ENCODE assay signal across 24 cellular contexts in the genomic region with DNA sequence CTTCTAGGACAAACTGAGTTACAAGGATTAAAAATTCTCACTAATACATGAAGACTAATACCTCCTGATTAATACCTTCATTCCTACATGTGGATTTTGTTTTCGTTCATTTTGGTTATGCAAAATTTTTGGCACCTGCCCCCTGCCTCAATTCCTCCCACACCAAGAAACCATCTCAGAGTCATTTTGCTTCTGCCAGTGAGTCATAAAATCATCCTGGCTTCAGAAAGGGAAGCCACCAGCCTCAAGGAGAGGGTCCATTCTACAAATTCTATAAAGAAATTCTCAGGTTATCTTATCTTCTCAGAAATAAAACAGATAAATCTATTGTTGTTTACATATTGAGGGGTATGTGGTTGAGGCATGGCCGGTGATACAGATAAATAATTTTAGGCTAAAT.
DNase-seq lines count a peak whose midpoint lies in the region; ATAC-seq and TF ChIP-seq lines count a peak whose summit lies in the region.
"Had no signal": no experiment of that assay in that cellular context is flagged by ENCODE, and none has a peak within 500 bp of the region (broad histone marks: within the 10 kb centered on the region; RNA-seq: fewer than 3 reads in every experiment).

No MANE protein-coding gene starts in this region.

- peak overlapping the region; percentile 37 for H3K27ac Mint-ChIP-seq in activated CD8-positive, alpha-beta memory T cell treated with anti-CD3 and anti-CD28 coated beads, Interleukin-2, amount 10 ng/mL, durations not matched to agents 7 days and 5 days
- H3K27ac Mint-ChIP-seq in activated T-helper 1 cell treated with anti-CD3 and anti-CD28 coated beads, Interleukin-12 subunit alpha, Interleukin-12 subunit beta, Interleukin-2, Interleukin-4 antibody, amounts not matched to agents 30 ng/mL and 10 ng/mL and 1 ng/mL, durations not matched to agents 14 hours and 24 hours and 36 hours: peak overlapping the region; percentile 40
- no peak overlapping the region for H3K27ac Mint-ChIP-seq in CD4-positive, alpha-beta memory T cell
- H3K27ac Mint-ChIP-seq: CD4-positive, alpha-beta T cell; H9; HFFc6 had no signal

- H3K4me1 Mint-ChIP-seq in activated CD8-positive, alpha-beta memory T cell treated with anti-CD3 and anti-CD28 coated beads, Interleukin-2, amount 10 ng/mL, durations not matched to agents 7 days and 5 days: peaks cover 36% of the 10 kb centered on the region
- peaks cover 24% of the 10 kb centered on the region for H3K4me1 Mint-ChIP-seq in activated T-helper 1 cell treated with anti-CD3 and anti-CD28 coated beads, Interleukin-12 subunit alpha, Interleukin-12 subunit beta, Interleukin-2, Interleukin-4 antibody, amounts not matched to agents 30 ng/mL and 10 ng/mL and 1 ng/mL, durations not matched to agents 14 hours and 24 hours and 36 hours (ENCODE audit: low read depth)
- H3K4me1 Mint-ChIP-seq in CD4-positive, alpha-beta memory T cell: peaks cover 0 to 4% (median 1%) of the 10 kb centered on the region in 4 donors

- no peaks in the 10 kb centered on the region for H3K27me3 ChIP-seq in dorsolateral prefrontal cortex
- no peaks in the 10 kb centered on the region for H3K27me3 ChIP-seq in CD4-positive, alpha-beta memory T cell (ENCODE audit: insufficient read depth, low read length)
- H3K27me3 ChIP-seq: BLaER1, MG63 had no signal

- no peak for ATAC-seq in activated CD8-positive, alpha-beta memory T cell treated with anti-CD3 and anti-CD28 coated beads, Interleukin-2, amount 10 ng/mL, durations not matched to agents 7 days and 5 days
- ATAC-seq: HepG2, K562, Right ventricle myocardium inferior had no signal

- no peak overlapping the region for H3K4me3 ChIP-seq in dorsolateral prefrontal cortex
- H3K4me3 ChIP-seq in CD4-positive, alpha-beta memory T cell (ENCODE audit: low read length in 2 of 2): no peak overlapping the region
- H3K4me3 ChIP-seq: BLaER1, GM23248, K562, MG63 had no signal

- TF ChIP-seq CTCF in dorsolateral prefrontal cortex (IDR thresholded peaks at IDR 0.05 in 54 of 56, conservative IDR thresholded peaks at IDR 0.05 in 2 of 56; ENCODE audit: low read depth in 1 of 56, partially characterized antibody in 56 of 56): no peak

- no peak overlapping the region for H3K4me3 Mint-ChIP-seq in activated CD8-positive, alpha-beta memory T cell treated with anti-CD3 and anti-CD28 coated beads, Interleukin-2, amount 10 ng/mL, durations not matched to agents 7 days and 5 days
- peak overlapping the region; percentile 2 for H3K4me3 Mint-ChIP-seq in activated T-helper 1 cell treated with anti-CD3 and anti-CD28 coated beads, Interleukin-12 subunit alpha, Interleukin-12 subunit beta, Interleukin-2, Interleukin-4 antibody, amounts not matched to agents 30 ng/mL and 10 ng/mL and 1 ng/mL, durations not matched to agents 14 hours and 24 hours and 36 hours
- H3K4me3 Mint-ChIP-seq in CD4-positive, alpha-beta memory T cell: no peak overlapping the region
- H3K4me3 Mint-ChIP-seq: CD4-positive, alpha-beta T cell; H9; HFFc6 had no signal

- peaks cover 31% of the 10 kb centered on the region for H3K36me3 Mint-ChIP-seq in activated CD8-positive, alpha-beta memory T cell treated with anti-CD3 and anti-CD28 coated beads, Interleukin-2, amount 10 ng/mL, durations not matched to agents 7 days and 5 days
- H3K36me3 Mint-ChIP-seq in activated T-helper 1 cell treated with anti-CD3 and anti-CD28 coated beads, Interleukin-12 subunit alpha, Interleukin-12 subunit beta, Interleukin-2, Interleukin-4 antibody, amounts not matched to agents 30 ng/mL and 10 ng/mL and 1 ng/mL, durations not matched to agents 14 hours and 24 hours and 36 hours (ENCODE audit: low read depth): peaks cover 1% of the 10 kb centered on the region
- no peaks in the 10 kb centered on the region for H3K36me3 Mint-ChIP-seq in CD4-positive, alpha-beta memory T cell

- intact Hi-C loops in activated T-helper 1 cell treated with anti-CD3 and anti-CD28 coated beads, Interleukin-12 subunit alpha, Interleukin-12 subunit beta, Interleukin-2, Interleukin-4 antibody, amounts not matched to agents 30 ng/mL and 10 ng/mL and 1 ng/mL, durations not matched to agents 14 hours and 24 hours and 36 hours (cut with micrococcal nuclease): loop anchor here (1.0 to 5.0 kb wide), 3 partner anchors 26 to 53 kb away; no protein-coding TSS in a partner anchor
- intact Hi-C loops in dorsolateral prefrontal cortex (cut with DNase I): no loop called here
- intact Hi-C loops in CD4-positive, alpha-beta memory T cell (cut with micrococcal nuclease): no loop called here

- no peaks in the 10 kb centered on the region for H3K9me3 ChIP-seq in CD4-positive, alpha-beta memory T cell (ENCODE audit: control insufficient read depth in 1 of 2, low read length in 2 of 2)
- H3K9me3 ChIP-seq: Caco-2, MG63 had no signal

- no peaks in the 10 kb centered on the region for H3K9me3 Mint-ChIP-seq in activated CD8-positive, alpha-beta memory T cell treated with anti-CD3 and anti-CD28 coated beads, Interleukin-2, amount 10 ng/mL, durations not matched to agents 7 days and 5 days (ENCODE audit: low read depth)
- no peaks in the 10 kb centered on the region for H3K9me3 Mint-ChIP-seq in activated T-helper 1 cell treated with anti-CD3 and anti-CD28 coated beads, Interleukin-12 subunit alpha, Interleukin-12 subunit beta, Interleukin-2, Interleukin-4 antibody, amounts not matched to agents 30 ng/mL and 10 ng/mL and 1 ng/mL, durations not matched to agents 14 hours and 24 hours and 36 hours
- H3K9me3 Mint-ChIP-seq in CD4-positive, alpha-beta memory T cell: no peaks in the 10 kb centered on the region
- H3K9me3 Mint-ChIP-seq: CD4-positive, alpha-beta T cell had no signal

- CTCF ChIA-PET in activated CD8-positive, alpha-beta memory T cell treated with anti-CD3 and anti-CD28 coated beads, Interleukin-2, amount 10 ng/mL, durations not matched to agents 7 days and 5 days (lab: Charles Lee): interaction anchor here (0.8 to 1.7 kb wide), 4 partner anchors 39 to 121 kb away, joined by 3 to 4 read pairs (median 4); no protein-coding TSS in a partner anchor
- CTCF ChIA-PET in CD4-positive, alpha-beta memory T cell (lab: Charles Lee; ENCODE audit: partially characterized antibody): no interaction called here

- POLR2A ChIA-PET in CD4-positive, alpha-beta memory T cell (lab: Charles Lee; ENCODE audit: partially characterized antibody): no interaction called here

- peak overlapping the region in 41 of 59 donors; percentile 8 to 80 (median 53) for H3K27ac ChIP-seq in dorsolateral prefrontal cortex
- no peak overlapping the region for H3K27ac ChIP-seq in CD4-positive, alpha-beta memory T cell (ENCODE audit: low read depth, low read length)
- H3K27ac ChIP-seq: BLaER1, GM23248, HL-60 had no signal

- no peaks in the 10 kb centered on the region for H3K4me1 ChIP-seq in CD4-positive, alpha-beta memory T cell (ENCODE audit: insufficient read depth, low read length)
- H3K4me1 ChIP-seq: BLaER1, Caco-2 had no signal

- H3K27me3 Mint-ChIP-seq in activated CD8-positive, alpha-beta memory T cell treated with anti-CD3 and anti-CD28 coated beads, Interleukin-2, amount 10 ng/mL, durations not matched to agents 7 days and 5 days: peaks cover 9% of the 10 kb centered on the region
- peaks cover 3% of the 10 kb centered on the region for H3K27me3 Mint-ChIP-seq in activated T-helper 1 cell treated with anti-CD3 and anti-CD28 coated beads, Interleukin-12 subunit alpha, Interleukin-12 subunit beta, Interleukin-2, Interleukin-4 antibody, amounts not matched to agents 30 ng/mL and 10 ng/mL and 1 ng/mL, durations not matched to agents 14 hours and 24 hours and 36 hours (ENCODE audit: insufficient read depth)
- peaks cover 0 to 9% of the 10 kb centered on the region in 2 donors for H3K27me3 Mint-ChIP-seq in CD4-positive, alpha-beta memory T cell
- H3K27me3 Mint-ChIP-seq: CD4-positive, alpha-beta T cell had no signal

- H3K36me3 ChIP-seq in CD4-positive, alpha-beta memory T cell (ENCODE audit: insufficient read depth, low read length): no peaks in the 10 kb centered on the region
- H3K36me3 ChIP-seq: BLaER1, MG63 had no signal

- no peak for DNase-seq in activated CD8-positive, alpha-beta memory T cell treated with anti-CD3 and anti-CD28 coated beads, Interleukin-2, amount 10 ng/mL, durations not matched to agents 7 days and 5 days
- no peak for DNase-seq in activated CD8-positive, alpha-beta memory T cell treated with anti-CD3 and anti-CD28 coated beads for 24 hours
- peak; percentile 28 for DNase-seq in stimulated activated CD4-positive, alpha-beta T cell treated with anti-CD3 and anti-CD28 coated beads, Interleukin-15, amount 100 ng/mL, for 24 hours
- DNase-seq in stimulated activated CD4-positive, alpha-beta T cell treated with anti-CD3 and anti-CD28 coated beads, Interleukin-4, amount 100 ng/mL, for 4 hours: no peak
- DNase-seq in activated T-helper 1 cell treated with anti-CD3 and anti-CD28 coated beads, Interleukin-12 subunit alpha, Interleukin-12 subunit beta, Interleukin-2, Interleukin-4 antibody, amounts not matched to agents 30 ng/mL and 10 ng/mL and 1 ng/mL, durations not matched to agents 14 hours and 24 hours and 36 hours (ENCODE audit: low spot score): no peak
- DNase-seq in dorsolateral prefrontal cortex: no peak
- no peak for DNase-seq in CD4-positive, alpha-beta memory T cell
- DNase-seq: Caco-2; CD4-positive, alpha-beta T cell; DMS 273 treated with DMSO at 0.1 percent for 48 hours; DMS79 treated with DMSO at 0.1 percent for 48 hours; GM23248; H9; HFFc6; MG63; NCI-H1417; NCI-H187; NCI-H446; NCI-H526 had no signal

Comparison
In these comparisons a context has a peak if more than half of its experiments do, and no peak if none do; other contexts are left out.
1. H3K27ac Mint-ChIP-seq: peak in activated CD8-positive, alpha-beta memory T cell treated with anti-CD3 and anti-CD28 coated beads, Interleukin-2, amount 10 ng/mL, durations not matched to agents 7 days and 5 days (single experiment) and activated T-helper 1 cell treated with anti-CD3 and anti-CD28 coated beads, Interleukin-12 subunit alpha, Interleukin-12 subunit beta, Interleukin-2, Interleukin-4 antibody, amounts not matched to agents 30 ng/mL and 10 ng/mL and 1 ng/mL, durations not matched to agents 14 hours and 24 hours and 36 hours (single experiment); none in CD4-positive, alpha-beta memory T cell (0 of 7).